ENCODE assay signal across 15 cellular contexts in the genomic region with DNA sequence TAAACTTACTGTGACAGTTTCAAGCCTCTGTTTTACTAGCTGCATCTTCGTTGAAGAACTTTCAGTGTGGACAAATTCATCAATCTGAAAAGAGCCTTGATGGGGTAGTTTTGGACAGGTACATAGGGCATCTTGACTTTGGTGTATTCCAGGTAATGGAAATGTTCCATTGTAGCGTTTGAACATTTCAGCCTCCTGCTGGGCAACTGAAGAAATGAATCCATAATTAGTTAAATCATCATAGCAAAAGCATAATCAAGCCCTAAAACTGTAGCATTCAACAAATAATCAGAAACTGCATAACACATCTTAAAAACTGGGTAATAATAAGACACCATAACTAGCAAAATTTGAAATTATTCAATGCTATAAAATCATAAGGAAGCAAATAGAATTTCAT.
DNase-seq lines count a peak whose midpoint lies in the region; ATAC-seq, FAIRE-seq and TF ChIP-seq lines count a peak whose summit lies in the region.
"Had no signal": no experiment of that assay in that cellular context is flagged by ENCODE, and none has a peak within 500 bp of the region (broad histone marks: within the 10 kb centered on the region; RNA-seq: fewer than 3 reads in every experiment).

No MANE protein-coding gene starts in this region.

- H2AFZ ChIP-seq in Loucy (ENCODE audit: low read length), result no peak overlapping the region

- peaks cover 25% of the 10 kb centered on the region for H3K4me1 ChIP-seq in Loucy (ENCODE audit: insufficient read depth, low read length, poor library complexity, severe bottlenecking)
- H3K4me1 ChIP-seq: heart left ventricle had no signal

- H3K4me1 Mint-ChIP-seq in neural crest cell, result no peaks in the 10 kb centered on the region

- no peak overlapping the region for H3K4me3 ChIP-seq in Loucy (ENCODE audit: low read length, poor library complexity, severe bottlenecking)
- no peak overlapping the region for H3K4me3 ChIP-seq in bronchial epithelial cell (ENCODE audit: low read depth, low read length)
- H3K4me3 ChIP-seq: heart left ventricle had no signal

- ATAC-seq in HG02884 (IDR thresholded peaks at IDR 0.05; ENCODE audit: unreplicated experiment) (no peak), HG02938 (IDR thresholded peaks at IDR 0.05; ENCODE audit: unreplicated experiment) (no peak)
- ATAC-seq: heart left ventricle had no signal

- H4K20me1 ChIP-seq in Loucy (ENCODE audit: insufficient read depth, low read length, poor library complexity, severe bottlenecking), result no peaks in the 10 kb centered on the region

- H3K9me3 ChIP-seq in Loucy (ENCODE audit: insufficient read depth, low read depth, low read length), result no peaks in the 10 kb centered on the region
- H3K9me3 ChIP-seq: heart left ventricle had no signal

- no peaks in the 10 kb centered on the region for H3K79me2 ChIP-seq in Loucy (ENCODE audit: insufficient read depth, low read length)

- no peaks in the 10 kb centered on the region for H3K9me3 Mint-ChIP-seq in neural crest cell

- H3K9me2 ChIP-seq in Loucy (replicated peaks; ENCODE audit: low read depth, low read length), result no peaks in the 10 kb centered on the region

- H3K36me3 Mint-ChIP-seq in neural crest cell (ENCODE audit: low read depth), result peaks cover 8% of the 10 kb centered on the region

- no peak overlapping the region for H3K4me2 ChIP-seq in Loucy (ENCODE audit: low read depth, low read length, poor library complexity, severe bottlenecking)

- no peak for FAIRE-seq in bronchial epithelial cell (lab: Jason Lieb, UNC)

- H3K4me3 Mint-ChIP-seq in neural crest cell, result no peak overlapping the region

- H3K36me3 ChIP-seq in Loucy (ENCODE audit: insufficient read depth, low read length), result no peaks in the 10 kb centered on the region
- no peaks in the 10 kb centered on the region for H3K36me3 ChIP-seq in bronchial epithelial cell (ENCODE audit: control insufficient read depth, insufficient read depth, low read length)

- no peaks in the 10 kb centered on the region for H3F3A ChIP-seq in Loucy (ENCODE audit: low read depth)

- H3K27me3 ChIP-seq in Loucy (ENCODE audit: insufficient read depth, low read length, poor library complexity, severe bottlenecking) (no peaks in the 10 kb centered on the region), bronchial epithelial cell (ENCODE audit: control insufficient read depth, insufficient read depth, low read length) (no peaks in the 10 kb centered on the region)
- H3K27me3 ChIP-seq: heart left ventricle had no signal

- peak; percentile 63 for TF ChIP-seq CTCF in Loucy (conservative IDR thresholded peaks at IDR 0.05; ENCODE audit: low read length)
- peak; percentile 27 for TF ChIP-seq CTCF in bronchial epithelial cell (IDR thresholded peaks at IDR 0.05; ENCODE audit: insufficient read depth, low read length, severe bottlenecking)
- peak; percentile 56 for TF ChIP-seq CTCF in neural crest cell (conservative IDR thresholded peaks at IDR 0.05)

- H3K27ac Mint-ChIP-seq in neural crest cell (ENCODE audit: unreplicated experiment), result no peak overlapping the region

- no peaks in the 10 kb centered on the region for H3K27me3 Mint-ChIP-seq in neural crest cell (ENCODE audit: low read depth)

- no peak overlapping the region for H3K9ac ChIP-seq in Loucy (ENCODE audit: low read depth, low read length, poor library complexity, severe bottlenecking)

- DNase-seq in ELR (ENCODE audit: low read depth), result peak; percentile 33
- peak; percentile 21 for DNase-seq in bronchial epithelial cell (ENCODE audit: low read depth)
- no peak for DNase-seq in neural crest cell (ENCODE audit: low read depth, low spot score)
- no peak for DNase-seq in occipital lobe (lab: John Stamatoyannopoulos, UW)
- DNase-seq in NCI-H748 (lab: John Stamatoyannopoulos, UW; ENCODE audit: unreplicated experiment), result no peak
- DNase-seq: activated effector memory CD4-positive, alpha-beta T cell treated with Interleukin-2 at 50 U/mL for 16 hours; GF-D8; H7; heart left ventricle; NCI-H1436 treated with DMSO at 0.1 percent for 48 hours; RPMI8226; WERI-Rb-1 had no signal

Comparison
In these comparisons a context has a peak if more than half of its experiments do, and no peak if none do; other contexts are left out.
1. DNase-seq: peak in ELR (single experiment) and bronchial epithelial cell (single experiment); none in neural crest cell (single experiment), occipital lobe (single experiment) and NCI-H748 (single experiment).
2. Peak in every context shown above with its lines, with median percentiles within 50 percentile points of each other: CTCF ChIP-seq.